Comparison of ENCODE assay signal across 30 cellular contexts in the genomic region with DNA sequence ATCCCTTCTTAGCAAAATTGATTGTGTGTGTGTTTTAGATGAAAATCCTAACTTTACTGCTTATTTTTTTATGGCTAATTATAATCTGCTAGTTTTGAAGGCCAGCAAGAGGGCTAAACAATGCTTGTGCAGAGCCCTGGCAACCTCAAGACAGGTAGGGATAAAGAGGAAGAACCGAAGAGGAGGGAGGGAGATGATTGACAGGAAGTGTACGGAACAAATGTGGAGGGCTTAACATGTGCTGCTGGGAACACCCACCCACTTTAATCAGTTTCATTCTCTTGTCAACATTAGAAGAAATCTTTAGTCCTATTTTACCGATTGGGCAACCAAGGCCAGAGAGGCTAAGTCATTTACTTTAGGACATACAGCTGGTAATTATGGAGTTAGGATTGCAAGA. TPM values are rescaled to one million over a fixed set of nuclear protein-coding genes. Genes with fewer than 3 reads are reported as not detected.
"Had no signal": no experiment of that assay in that cellular context is flagged by ENCODE, and none has a peak within 500 bp of the region (broad histone marks: within the 10 kb centered on the region; RNA-seq: fewer than 3 reads in every experiment).

No MANE protein-coding gene starts in this region.

- H3K4me2 ChIP-seq: hepatocyte had no signal

- H3K4me1 Mint-ChIP-seq: central memory CD8-positive, alpha-beta T cell had no signal

- H3K9me3 ChIP-seq: breast epithelium, gastrocnemius medialis, vagina had no signal

- H3K4me3 ChIP-seq: breast epithelium, gastrocnemius medialis, hepatocyte, spleen, tibial nerve, vagina had no signal

- FAIRE-seq: keratinocyte had no signal

- ATAC-seq: activated CD4-positive, CD25-positive, alpha-beta regulatory T cell treated with anti-CD3 and anti-CD28 coated beads, Interleukin-2, amount 50 U/mL, for 24 hours; gastrocnemius medialis; left cardiac atrium; left ventricle myocardium superior; naive thymus-derived CD4-positive, alpha-beta T cell; right cardiac atrium; T-helper 17 cell had no signal

- H2AFZ ChIP-seq: hepatocyte had no signal

- H3K4me3 Mint-ChIP-seq: activated CD4-positive, alpha-beta memory T cell treated with anti-CD3 and anti-CD28 coated beads for 36 hours; activated naive CD8-positive, alpha-beta T cell treated with anti-CD3 and anti-CD28 coated beads, Interleukin-2, amount 50 U/mL, for 24 hours; activated T-cell treated with anti-CD3 and anti-CD28 coated beads, Interleukin-2, amount 50 U/mL, for 24 hours; dendritic cell treated with granulocyte-macrophage colony-stimulating factor and Interleukin-4, amounts not matched to agents 40 ng/mL and 50 ng/mL, for 4 days had no signal

- H3K36me3 ChIP-seq: breast epithelium, gastrocnemius medialis, spleen, tibial nerve, vagina, WERI-Rb-1 had no signal

- H3K36me3 Mint-ChIP-seq: activated CD4-positive, alpha-beta memory T cell treated with anti-CD3 and anti-CD28 coated beads for 36 hours; activated naive CD4-positive, alpha-beta T cell treated with anti-CD3 and anti-CD28 coated beads, Interleukin-2, amount 50 U/mL, for 24 hours had no signal

- DNase-seq: activated CD4-positive, alpha-beta memory T cell treated with anti-CD3 and anti-CD28 coated beads for 36 hours; activated CD4-positive, alpha-beta T cell treated with anti-CD3 and anti-CD28 coated beads for 48 hours; activated CD8-positive, alpha-beta memory T cell treated with anti-CD3 and anti-CD28 coated beads, Interleukin-2, amount 50 U/mL, for 48 hours; activated naive CD8-positive, alpha-beta T cell treated with anti-CD3 and anti-CD28 coated beads, Interleukin-2, amount 50 U/mL, for 24 hours; activated T-cell treated with anti-CD3 and anti-CD28 coated beads, Interleukin-2, amount 50 U/mL, for 24 hours; amygdala; effector CD4-positive, alpha-beta T cell; gastrocnemius medialis; left cardiac atrium; left ventricle myocardium superior; naive thymus-derived CD4-positive, alpha-beta T cell; posterior cingulate gyrus; right cardiac atrium; spleen; stimulated activated naive CD4-positive, alpha-beta T cell; T-helper 17 cell; T1000; WERI-Rb-1 had no signal

- H3K27ac Mint-ChIP-seq: activated CD4-positive, alpha-beta memory T cell treated with anti-CD3 and anti-CD28 coated beads for 36 hours; activated naive CD4-positive, alpha-beta T cell treated with anti-CD3 and anti-CD28 coated beads, Interleukin-2, amount 50 U/mL, for 24 hours; activated naive CD8-positive, alpha-beta T cell treated with anti-CD3 and anti-CD28 coated beads, Interleukin-2, amount 50 U/mL, for 24 hours; activated T-cell treated with anti-CD3 and anti-CD28 coated beads, Interleukin-2, amount 50 U/mL, for 24 hours; activated T-helper 2 cell treated with anti-CD3 and anti-CD28 coated beads, Interferon-gamma antibody, Interleukin-2, Interleukin-4, amounts not matched to agents 10 μg/mL and 5 μg/mL and 100 μg/mL, durations not matched to agents 14 hours and 24 hours and 36 hours; dendritic cell treated with granulocyte-macrophage colony-stimulating factor and Interleukin-4, amounts not matched to agents 40 ng/mL and 50 ng/mL, for 4 days; naive thymus-derived CD4-positive, alpha-beta T cell; T-helper 17 cell had no signal

- H3K79me2 ChIP-seq: hepatocyte had no signal

- H3K27ac ChIP-seq: breast epithelium, epithelial cell of prostate, gastrocnemius medialis, hepatocyte, spleen, vagina, WERI-Rb-1 had no signal

- H3K9me3 Mint-ChIP-seq: activated CD4-positive, alpha-beta memory T cell treated with anti-CD3 and anti-CD28 coated beads for 36 hours; activated naive CD8-positive, alpha-beta T cell treated with anti-CD3 and anti-CD28 coated beads, Interleukin-2, amount 50 U/mL, for 24 hours; activated T-cell treated with anti-CD3 and anti-CD28 coated beads, Interleukin-2, amount 50 U/mL, for 24 hours; activated T-helper 2 cell treated with anti-CD3 and anti-CD28 coated beads, Interferon-gamma antibody, Interleukin-2, Interleukin-4, amounts not matched to agents 10 μg/mL and 5 μg/mL and 100 μg/mL, durations not matched to agents 14 hours and 24 hours and 36 hours; central memory CD8-positive, alpha-beta T cell had no signal

- H3K27me3 ChIP-seq: vagina had no signal

RNA-seq across cellular contexts. Expression of gene WSCD2, which starts 1.4 kb away (rescaled TPM):
- total RNA-seq: activated CD4-positive, alpha-beta memory T cell treated with anti-CD3 and anti-CD28 coated beads for 36 hours; activated T-helper 2 cell treated with anti-CD3 and anti-CD28 coated beads, Interferon-gamma antibody, Interleukin-2, Interleukin-4, amounts not matched to agents 10 μg/mL and 5 μg/mL and 100 μg/mL, durations not matched to agents 14 hours and 24 hours and 36 hours; lung microvascular endothelial cell; naive thymus-derived CD4-positive, alpha-beta T cell had no signal
- polyA plus RNA-seq: keratinocyte; naive thymus-derived CD4-positive, alpha-beta T cell had no signal
